14 cellular contexts compared by ENCODE assay signal in the genomic region with DNA sequence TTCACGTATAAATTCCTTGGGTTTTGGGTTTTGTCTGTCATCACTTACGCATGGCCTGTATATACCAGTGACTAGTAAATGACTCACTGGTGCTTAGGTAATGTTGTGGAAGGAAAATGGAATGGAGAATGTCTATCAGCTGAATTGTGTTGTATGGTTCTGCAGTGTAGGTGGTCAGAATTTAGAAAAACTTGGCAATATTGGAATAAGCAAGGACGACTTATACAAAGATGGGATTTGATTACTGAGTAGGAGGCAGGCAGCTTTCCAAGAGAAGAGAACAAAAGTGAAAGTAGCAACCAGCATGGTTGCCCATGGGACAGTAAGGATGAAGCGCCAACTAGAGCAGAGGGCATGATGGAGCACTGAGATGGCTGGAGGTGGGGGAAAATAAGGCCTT.
DNase-seq lines count a peak whose midpoint lies in the region; TF ChIP-seq lines count a peak whose summit lies in the region.
"Had no signal": no experiment of that assay in that cellular context is flagged by ENCODE, and none has a peak within 500 bp of the region (broad histone marks: within the 10 kb centered on the region; RNA-seq: fewer than 3 reads in every experiment).

No MANE protein-coding gene starts in this region.

- POLR2A ChIA-PET in AG04450 (lab: Yijun Ruan, JAX): interaction anchor here (0.5 to 1.0 kb wide), 2 partner anchors 18 to 102 kb away, joined by 3 read pairs; no protein-coding TSS in a partner anchor

- H3K27ac ChIP-seq in AG04450 (ENCODE audit: low read depth, low read length): peak overlapping the region; percentile 62
- H3K27ac ChIP-seq: BLaER1 treated with 17β-estradiol and CSF1 and Interleukin-3, amounts not matched to agents 10 nM and 100 nM; uterus had no signal

- no peaks in the 10 kb centered on the region for H3K9me3 ChIP-seq in AG04450 (ENCODE audit: control insufficient read depth, insufficient read depth, low read length)
- H3K9me3 ChIP-seq: BLaER1 treated with 17β-estradiol and CSF1 and Interleukin-3, amounts not matched to agents 10 nM and 100 nM; uterus had no signal

- peak; percentile 91 for DNase-seq in AG04450 (ENCODE audit: low read depth, low spot score)
- peak; percentile 47 for DNase-seq in HPDE6-E6E7 (ENCODE audit: extremely low spot score)
- peak; percentile 47 for DNase-seq in amniotic stem cell (lab: John Stamatoyannopoulos, UW)
- DNase-seq in hepatic stellate cell (ENCODE audit: low spot score): peak; percentile 27
- no peak for DNase-seq in NCI-H1694 treated with DMSO at 0.1 percent for 48 hours (lab: John Stamatoyannopoulos, UW)
- no peak for DNase-seq in NAMALWA (ENCODE audit: low spot score)
- DNase-seq in NCI-H774 (lab: John Stamatoyannopoulos, UW): no peak
- DNase-seq in activated T-cell treated with anti-CD3 and anti-CD28 coated beads for 4 hours: no peak
- DNase-seq: GOT3; islet precursor cell; stimulated activated CD8-positive, alpha-beta memory T cell treated with anti-CD3 and anti-CD28 coated beads, Interleukin-4, amount 100 ng/mL, for 48 hours; uterus had no signal

- H3K4me3 ChIP-seq in AG04450 (ENCODE audit: low read depth, low read length): peak overlapping the region; percentile 18
- H3K4me3 ChIP-seq: BLaER1 treated with 17β-estradiol and CSF1 and Interleukin-3, amounts not matched to agents 10 nM and 100 nM; K562; uterus had no signal

- H3K27me3 ChIP-seq in AG04450 (ENCODE audit: control insufficient read depth, insufficient read depth, low read length): no peaks in the 10 kb centered on the region
- H3K27me3 ChIP-seq: BLaER1 treated with 17β-estradiol and CSF1 and Interleukin-3, amounts not matched to agents 10 nM and 100 nM; uterus had no signal

- no peak for TF ChIP-seq CTCF in AG04450 (IDR thresholded peaks at IDR 0.05; ENCODE audit: low read depth, low read length)

- CTCF ChIA-PET in AG04450 (lab: Charles Lee): interaction anchor here (0.5 to 1.5 kb wide), 2 partner anchors 37 to 349 kb away, joined by 4 to 5 read pairs; no protein-coding TSS in a partner anchor

Comparison
In these comparisons a context has a peak if more than half of its experiments do, and no peak if none do; other contexts are left out.
1. DNase-seq: peak in AG04450 (single experiment), HPDE6-E6E7 (single experiment), amniotic stem cell (single experiment) and hepatic stellate cell (single experiment); none in NCI-H1694 treated with DMSO at 0.1 percent for 48 hours (single experiment), NAMALWA (single experiment), NCI-H774 (single experiment) and activated T-cell treated with anti-CD3 and anti-CD28 coated beads for 4 hours (single experiment).